ENCODE assay signal across 12 cellular contexts in the genomic region with DNA sequence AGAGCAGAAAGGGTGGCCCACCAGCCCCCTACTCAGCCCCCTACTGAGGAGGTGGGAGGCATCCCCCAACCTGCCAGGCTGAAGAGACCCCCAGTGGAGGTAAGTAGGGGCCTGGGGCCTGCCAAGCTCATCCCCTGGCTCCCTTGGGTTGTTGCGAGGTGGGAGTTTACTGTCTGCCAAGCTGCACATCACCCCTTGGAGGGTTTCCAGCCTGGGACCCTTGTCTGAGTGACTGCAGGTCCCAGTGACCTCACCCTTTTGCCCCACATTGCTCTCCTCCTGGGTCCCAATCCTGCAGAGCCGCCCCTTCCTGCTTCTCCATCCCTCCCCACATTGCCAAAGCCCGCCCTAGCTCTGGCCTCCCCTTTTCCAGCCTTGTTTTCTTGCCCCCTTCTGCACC. TPM values are rescaled to one million over a fixed set of nuclear protein-coding genes. Genes with fewer than 3 reads are reported as not detected.
DNase-seq lines count a peak whose midpoint lies in the region; ATAC-seq and TF ChIP-seq lines count a peak whose summit lies in the region.
"Had no signal": no experiment of that assay in that cellular context is flagged by ENCODE, and none has a peak within 500 bp of the region (broad histone marks: within the 10 kb centered on the region; RNA-seq: fewer than 3 reads in every experiment).

No MANE protein-coding gene starts in this region.

- peak overlapping the region; percentile 60 to 77 for H3K4me3 Mint-ChIP-seq in activated T-cell treated with anti-CD3 and anti-CD28 coated beads, Interleukin-2, amount 50 U/mL, for 72 hours
- H3K4me3 Mint-ChIP-seq in stimulated activated memory B cell treated with anti-CD40 and anti-IgM and Interleukin-4, amounts not matched to agents 10 μg/mL and 1 μg/mL and 100 μg/mL, for 72 hours, result peak overlapping the region; percentile 19
- H3K4me3 Mint-ChIP-seq in nephron progenitor cell, result no peak overlapping the region
- H3K4me3 Mint-ChIP-seq: type B pancreatic cell had no signal

- no peaks in the 10 kb centered on the region for H3F3A ChIP-seq in Loucy (ENCODE audit: low read depth)

- H3K27me3 ChIP-seq in Loucy (ENCODE audit: insufficient read depth, low read length, poor library complexity, severe bottlenecking) (no peaks in the 10 kb centered on the region), esophagus (ENCODE audit: control insufficient read depth in 1 of 2, insufficient read depth in 2 of 2, low read length in 2 of 2) (no peaks in the 10 kb centered on the region)

- H3K9me3 Mint-ChIP-seq in activated T-cell treated with anti-CD3 and anti-CD28 coated beads, Interleukin-2, amount 50 U/mL, for 72 hours, result no peaks in the 10 kb centered on the region
- no peaks in the 10 kb centered on the region for H3K9me3 Mint-ChIP-seq in stimulated activated memory B cell treated with anti-CD40 and anti-IgM and Interleukin-4, amounts not matched to agents 10 μg/mL and 1 μg/mL and 100 μg/mL, for 72 hours
- no peaks in the 10 kb centered on the region for H3K9me3 Mint-ChIP-seq in nephron progenitor cell
- H3K9me3 Mint-ChIP-seq: type B pancreatic cell had no signal

- no peaks in the 10 kb centered on the region for H3K36me3 Mint-ChIP-seq in activated T-cell treated with anti-CD3 and anti-CD28 coated beads, Interleukin-2, amount 50 U/mL, for 72 hours (ENCODE audit: insufficient read depth in 2 of 2)
- H3K36me3 Mint-ChIP-seq in stimulated activated memory B cell treated with anti-CD40 and anti-IgM and Interleukin-4, amounts not matched to agents 10 μg/mL and 1 μg/mL and 100 μg/mL, for 72 hours, result no peaks in the 10 kb centered on the region
- no peaks in the 10 kb centered on the region for H3K36me3 Mint-ChIP-seq in nephron progenitor cell (ENCODE audit: low read depth)
- H3K36me3 Mint-ChIP-seq: type B pancreatic cell had no signal

- H3K27me3 Mint-ChIP-seq in activated T-cell treated with anti-CD3 and anti-CD28 coated beads, Interleukin-2, amount 50 U/mL, for 72 hours (ENCODE audit: low read depth), result no peaks in the 10 kb centered on the region
- peaks cover 28% of the 10 kb centered on the region for H3K27me3 Mint-ChIP-seq in stimulated activated memory B cell treated with anti-CD40 and anti-IgM and Interleukin-4, amounts not matched to agents 10 μg/mL and 1 μg/mL and 100 μg/mL, for 72 hours
- peaks cover 22% of the 10 kb centered on the region for H3K27me3 Mint-ChIP-seq in nephron progenitor cell (ENCODE audit: low read depth, poor library complexity)

- no peaks in the 10 kb centered on the region for H3K79me2 ChIP-seq in Loucy (ENCODE audit: insufficient read depth, low read length)

- WGBS in esophagus, 2 donors, result 97 to 99% methylated on average over 3 of the region's 3 CpGs

- H3K9me2 ChIP-seq in Loucy (replicated peaks; ENCODE audit: low read depth, low read length), result no peaks in the 10 kb centered on the region

- no peaks in the 10 kb centered on the region for H3K9me3 ChIP-seq in Loucy (ENCODE audit: insufficient read depth, low read depth, low read length)
- no peaks in the 10 kb centered on the region for H3K9me3 ChIP-seq in esophagus (ENCODE audit: control insufficient read depth in 2 of 2, insufficient read depth in 1 of 2, low read depth in 1 of 2, low read length in 1 of 2)

- peak overlapping the region; percentile 40 for H3K4me2 ChIP-seq in Loucy (ENCODE audit: low read depth, low read length, poor library complexity, severe bottlenecking)

- no peak overlapping the region for H2AFZ ChIP-seq in Loucy (ENCODE audit: low read length)

- no peak for ATAC-seq in activated T-cell treated with anti-CD3 and anti-CD28 coated beads, Interleukin-2, amount 50 U/mL, for 72 hours (replicated peaks in 1 of 2)
- ATAC-seq in stimulated activated memory B cell treated with anti-CD40 and anti-IgM and Interleukin-4, amounts not matched to agents 10 μg/mL and 1 μg/mL and 100 μg/mL, for 72 hours, result no peak
- ATAC-seq in HG03354 (IDR thresholded peaks at IDR 0.05; ENCODE audit: poor library complexity, severe bottlenecking, unreplicated experiment), result no peak

- peak overlapping the region; percentile 76 to 97 for H3K27ac ChIP-seq in esophagus (ENCODE audit: low read depth in 2 of 2, low read length in 1 of 2)

- H3K4me1 ChIP-seq in Loucy (ENCODE audit: insufficient read depth, low read length, poor library complexity, severe bottlenecking) (peaks cover 39% of the 10 kb centered on the region), esophagus (ENCODE audit: control insufficient read depth in 2 of 2, insufficient read depth in 2 of 2, low read length in 1 of 2) (peaks cover 10 to 40% of the 10 kb centered on the region in 2 donors)

- H3K4me3 ChIP-seq in Loucy (ENCODE audit: low read length, poor library complexity, severe bottlenecking) (no peak overlapping the region), esophagus (ENCODE audit: low read depth in 1 of 2, low read length in 2 of 2) (peak overlapping the region in 1 of 2 donors; percentile 81)

- peaks cover 52% of the 10 kb centered on the region for H3K4me1 Mint-ChIP-seq in activated T-cell treated with anti-CD3 and anti-CD28 coated beads, Interleukin-2, amount 50 U/mL, for 72 hours (ENCODE audit: low read depth)
- peaks cover 40% of the 10 kb centered on the region for H3K4me1 Mint-ChIP-seq in stimulated activated memory B cell treated with anti-CD40 and anti-IgM and Interleukin-4, amounts not matched to agents 10 μg/mL and 1 μg/mL and 100 μg/mL, for 72 hours
- peaks cover 26% of the 10 kb centered on the region for H3K4me1 Mint-ChIP-seq in nephron progenitor cell

- H3K9ac ChIP-seq in Loucy (ENCODE audit: low read depth, low read length, poor library complexity, severe bottlenecking), result peak overlapping the region; percentile 65

- TF ChIP-seq CTCF in Loucy (conservative IDR thresholded peaks at IDR 0.05; ENCODE audit: low read length) (no peak), GM10266 (IDR thresholded peaks at IDR 0.05; ENCODE audit: control insufficient read depth, insufficient read depth, low read depth, missing control alignments) (no peak), nephron progenitor cell (IDR thresholded peaks at IDR 0.05) (no peak)

- H3K36me3 ChIP-seq in Loucy (ENCODE audit: insufficient read depth, low read length) (no peaks in the 10 kb centered on the region), esophagus (ENCODE audit: control insufficient read depth in 2 of 2, insufficient read depth in 2 of 2, low read length in 1 of 2) (peaks cover 0 to 2% of the 10 kb centered on the region in 2 donors)

- H4K20me1 ChIP-seq in Loucy (ENCODE audit: insufficient read depth, low read length, poor library complexity, severe bottlenecking), result no peaks in the 10 kb centered on the region

- no peak for DNase-seq in activated T-cell treated with anti-CD3 and anti-CD28 coated beads, Interleukin-2, amount 50 U/mL, for 72 hours
- DNase-seq in activated T-cell treated with anti-CD3 and anti-CD28 coated beads, Interleukin-2, amount 50 U/mL, for 1 hour, result no peak
- DNase-seq in GM10266 (ENCODE audit: extremely low spot score) (no peak), nephron progenitor cell (no peak)
- DNase-seq: DMS 273 treated with DMSO at 0.1 percent for 48 hours, hippocampal formation had no signal

- no peak overlapping the region for H3K27ac Mint-ChIP-seq in activated T-cell treated with anti-CD3 and anti-CD28 coated beads, Interleukin-2, amount 50 U/mL, for 72 hours
- no peak overlapping the region for H3K27ac Mint-ChIP-seq in stimulated activated memory B cell treated with anti-CD40 and anti-IgM and Interleukin-4, amounts not matched to agents 10 μg/mL and 1 μg/mL and 100 μg/mL, for 72 hours
- no peak overlapping the region for H3K27ac Mint-ChIP-seq in nephron progenitor cell

RNA-seq across cellular contexts. Expression of a gene that starts 1.0 kb away (rescaled TPM):
- 1 to 10 TPM; 1.9 to 3.1 TPM for total RNA-seq in activated T-cell treated with anti-CD3 and anti-CD28 coated beads, Interleukin-2, amount 50 U/mL, for 72 hours
- polyA plus RNA-seq in esophagus, result 100 to 1,000 TPM in 1 of 2 donors, 10 to 100 TPM in 1; 95.0 to 225 TPM

RNA-seq across cellular contexts. Expression of a gene that starts 6.7 kb away (rescaled TPM):
- total RNA-seq in activated T-cell treated with anti-CD3 and anti-CD28 coated beads, Interleukin-2, amount 50 U/mL, for 72 hours, result 1 to 10 TPM; 1.2 to 1.5 TPM
- polyA plus RNA-seq in esophagus, result 1 to 10 TPM; 1.2 to 2.5 TPM

RNA-seq across cellular contexts. Expression of a gene that starts 23.1 kb away (rescaled TPM):
- total RNA-seq in activated T-cell treated with anti-CD3 and anti-CD28 coated beads, Interleukin-2, amount 50 U/mL, for 72 hours, result under 1 TPM; 0.07 to 0.09 TPM
- under 1 TPM; 0.06 TPM for polyA plus RNA-seq in esophagus
- total RNA-seq: endothelial cell of umbilical vein had no signal
- polyA plus RNA-seq: endothelial cell of umbilical vein had no signal
